In genomic region chr6:28349344-28349891, GRCh38 we compare ENCODE assay signal across 8 cellular contexts. TPM values are rescaled to one million over a fixed set of nuclear protein-coding genes. Genes with fewer than 3 reads are reported as not detected.
DNase-seq lines count a peak whose midpoint lies in the region; ATAC-seq, FAIRE-seq and TF ChIP-seq lines count a peak whose summit lies in the region.

No MANE protein-coding gene starts in this region.

- no peaks in the 10 kb centered on the region for H3K9me1 ChIP-seq in keratinocyte (ENCODE audit: control insufficient read depth, extremely low read depth, insufficient read depth, low read length)

- no peak for TF ChIP-seq CTCF in cardiac muscle cell (IDR thresholded peaks at IDR 0.05; ENCODE audit: low read depth, low read length)
- no peak for TF ChIP-seq CTCF in keratinocyte (optimal IDR thresholded peaks at IDR 0.05 in 1 of 3, IDR thresholded peaks at IDR 0.05 in 1 of 3, conservative IDR thresholded peaks at IDR 0.05 in 1 of 3; ENCODE audit: extremely low read depth in 1 of 3, insufficient read depth in 2 of 3, low read length in 3 of 3)
- TF ChIP-seq CTCF in tibial artery (IDR thresholded peaks at IDR 0.05): no peak
- no peak for TF ChIP-seq CTCF in GM10248 (IDR thresholded peaks at IDR 0.05; ENCODE audit: control extremely low read depth, extremely low read depth, low read depth, missing control alignments)

- H3K9me3 ChIP-seq in cardiac muscle cell (ENCODE audit: low read depth): no peaks in the 10 kb centered on the region
- no peaks in the 10 kb centered on the region for H3K9me3 ChIP-seq in keratinocyte (ENCODE audit: control insufficient read depth, low read depth, low read length)
- H3K9me3 ChIP-seq in tibial artery: no peaks in the 10 kb centered on the region

- peak overlapping the region; percentile 95 for H3K27ac Mint-ChIP-seq in activated CD8-positive, alpha-beta T cell treated with anti-CD3 and anti-CD28 coated beads, Interleukin-2, amount 10 ng/mL, durations not matched to agents 7 days and 5 days

- H3K79me2 ChIP-seq in keratinocyte (ENCODE audit: control insufficient read depth, insufficient read depth, low read length): peaks cover 34% of the 10 kb centered on the region

- POLR2A ChIA-PET in activated CD8-positive, alpha-beta T cell treated with anti-CD3 and anti-CD28 coated beads, Interleukin-2, amount 10 ng/mL, durations not matched to agents 7 days and 5 days (lab: Charles Lee): interaction anchor here (0.6 to 1.2 kb wide), 5 partner anchors 13 to 476 kb away, joined by 3 to 4 read pairs (median 3); partner anchors contain the start of genes ZSCAN26 and ZSCAN31
- POLR2A ChIA-PET in GM10248 (lab: Yijun Ruan, JAX): interaction anchor here (0.5 kb wide), 1 partner anchor 304 kb away, joined by 3 read pairs; no protein-coding TSS in a partner anchor

- FAIRE-seq in keratinocyte (lab: Jason Lieb, UNC): no peak

- peak overlapping the region; percentile 81 for H3K9ac ChIP-seq in keratinocyte (ENCODE audit: control insufficient read depth, extremely low read depth, insufficient read depth, low read length)

- dilution Hi-C loops in keratinocyte (cut with MboI; ENCODE audit: extremely low pct_ligation_motif_present, low sequenced_read_pairs): no loop called here

- DNase-seq in cardiac muscle cell (ENCODE audit: low read depth in 1 of 2, low spot score in 1 of 2) (no peak), left ventricle myocardium superior (no peak), keratinocyte (ENCODE audit: low read depth, low spot score) (no peak), tibial artery (no peak), RPMI8226 (no peak), DMS 273 treated with DMSO at 0.1 percent for 48 hours (lab: John Stamatoyannopoulos, UW) (no peak), GM10248 (ENCODE audit: extremely low spot score) (no peak)
- no peak for DNase-seq in activated CD8-positive, alpha-beta T cell treated with anti-CD3 and anti-CD28 coated beads, Interleukin-2, amount 10 ng/mL, durations not matched to agents 7 days and 5 days

- peaks cover 9% of the 10 kb centered on the region for H3K27me3 ChIP-seq in cardiac muscle cell
- H3K27me3 ChIP-seq in keratinocyte (ENCODE audit: control insufficient read depth, extremely low read depth, insufficient read depth, low read length): no peaks in the 10 kb centered on the region
- no peaks in the 10 kb centered on the region for H3K27me3 ChIP-seq in tibial artery

- CTCF ChIA-PET in activated CD8-positive, alpha-beta T cell treated with anti-CD3 and anti-CD28 coated beads, Interleukin-2, amount 10 ng/mL, durations not matched to agents 7 days and 5 days (lab: Charles Lee): interaction anchor here (1.0 to 1.5 kb wide), 2 partner anchors 82 to 193 kb away, joined by 3 to 6 read pairs; partner anchors contain the start of gene ZSCAN26
- CTCF ChIA-PET in GM10248 (lab: Yijun Ruan, JAX): interaction anchor here (0.9 to 1.1 kb wide), 3 partner anchors 9 to 661 kb away, joined by 3 read pairs; no protein-coding TSS in a partner anchor

- no peak for ATAC-seq in left ventricle myocardium superior
- no peak for ATAC-seq in activated CD8-positive, alpha-beta T cell treated with anti-CD3 and anti-CD28 coated beads, Interleukin-2, amount 10 ng/mL, durations not matched to agents 7 days and 5 days

- H3K4me1 ChIP-seq in cardiac muscle cell (ENCODE audit: low read depth): peaks cover 14% of the 10 kb centered on the region
- H3K4me1 ChIP-seq in keratinocyte (ENCODE audit: control insufficient read depth, extremely low read depth, insufficient read depth, low read length): peaks cover 18% of the 10 kb centered on the region
- H3K4me1 ChIP-seq in tibial artery: peaks cover 0 to 13% (median 11%) of the 10 kb centered on the region in 4 donors

- intact Hi-C loops in left ventricle myocardium superior (cut with micrococcal nuclease): no loop called here
- intact Hi-C loops in tibial artery (cut with DNase I; ENCODE audit: low total_unique reads): no loop called here

- H3K4me3 ChIP-seq in cardiac muscle cell: peak overlapping the region; percentile 68
- peak overlapping the region; percentile 75 to 95 (median 90) for H3K4me3 ChIP-seq in keratinocyte (ENCODE audit: control insufficient read depth in 2 of 3, extremely low read depth in 1 of 3, insufficient read depth in 2 of 3, low read depth in 1 of 3, low read length in 3 of 3)
- H3K4me3 ChIP-seq in tibial artery: peak overlapping the region; percentile 66

- peaks cover 23% of the 10 kb centered on the region for H3K27me3 Mint-ChIP-seq in activated CD8-positive, alpha-beta T cell treated with anti-CD3 and anti-CD28 coated beads, Interleukin-2, amount 10 ng/mL, durations not matched to agents 7 days and 5 days (ENCODE audit: low read depth)

- peak overlapping the region; percentile 81 for H2AFZ ChIP-seq in keratinocyte (ENCODE audit: control insufficient read depth, low read length)

- peaks cover 17% of the 10 kb centered on the region for H3K36me3 Mint-ChIP-seq in activated CD8-positive, alpha-beta T cell treated with anti-CD3 and anti-CD28 coated beads, Interleukin-2, amount 10 ng/mL, durations not matched to agents 7 days and 5 days (ENCODE audit: low read depth)

- H3K36me3 ChIP-seq in cardiac muscle cell (no peaks in the 10 kb centered on the region), keratinocyte (ENCODE audit: control insufficient read depth in 2 of 2, extremely low read depth in 1 of 2, insufficient read depth in 2 of 2, low read length in 2 of 2) (no peaks in the 10 kb centered on the region), tibial artery (no peaks in the 10 kb centered on the region)

- H4K20me1 ChIP-seq in keratinocyte (ENCODE audit: control insufficient read depth, extremely low read depth, insufficient read depth, low read length): no peaks in the 10 kb centered on the region

- peaks cover 6% of the 10 kb centered on the region for H3K9me3 Mint-ChIP-seq in activated CD8-positive, alpha-beta T cell treated with anti-CD3 and anti-CD28 coated beads, Interleukin-2, amount 10 ng/mL, durations not matched to agents 7 days and 5 days (ENCODE audit: insufficient read depth)

- H3K4me1 Mint-ChIP-seq in activated CD8-positive, alpha-beta T cell treated with anti-CD3 and anti-CD28 coated beads, Interleukin-2, amount 10 ng/mL, durations not matched to agents 7 days and 5 days (ENCODE audit: low read depth): peaks cover 27% of the 10 kb centered on the region

- H3K4me2 ChIP-seq in keratinocyte (ENCODE audit: control insufficient read depth, extremely low read depth, insufficient read depth, low read depth, low read length): peak overlapping the region; percentile 91

- H3K27ac ChIP-seq in cardiac muscle cell (peak overlapping the region; percentile 85), keratinocyte (ENCODE audit: control insufficient read depth, insufficient read depth, low read length) (peak overlapping the region; percentile 75), tibial artery (peak overlapping the region; percentile 70)

- peak overlapping the region; percentile 94 for H3K4me3 Mint-ChIP-seq in activated CD8-positive, alpha-beta T cell treated with anti-CD3 and anti-CD28 coated beads, Interleukin-2, amount 10 ng/mL, durations not matched to agents 7 days and 5 days

RNA-seq across cellular contexts. Expression of gene ZKSCAN3, which starts 0.3 kb away (rescaled TPM):
- total RNA-seq in cardiac muscle cell (11.2 and 13.3 TPM in 2 replicates), left ventricle myocardium superior (4.7 TPM)
- polyA plus RNA-seq in cardiac muscle cell (7.2 and 7.8 TPM in 2 replicates), keratinocyte (2.2 to 3.1 TPM (median 2.9 TPM) in 3 replicates)
- 1 to 10 TPM; 4.6 to 5.0 TPM for total RNA-seq in activated CD8-positive, alpha-beta T cell treated with anti-CD3 and anti-CD28 coated beads, Interleukin-2, amount 10 ng/mL, durations not matched to agents 7 days and 5 days
- polyA plus RNA-seq in keratinocyte (2011; ENCODE audit: low read depth): 0.52 TPM
- polyA plus RNA-seq in keratinocyte (2011; cell fraction: cytosol; rRNA removed): 1.3 and 2.1 TPM in 2 replicates
- 4.3 and 5.1 TPM in 2 replicates for polyA plus RNA-seq in keratinocyte (2011; cell fraction: nucleus; rRNA removed)
- polyA plus RNA-seq in keratinocyte (2012; ENCODE audit: low replicate concordance): 0.99 and 1.6 TPM in 2 replicates
- polyA minus RNA-seq in keratinocyte: 0.56 to 2.8 TPM (median 1.9 TPM) in 3 replicates
- polyA minus RNA-seq in keratinocyte (2011; cell fraction: cytosol; rRNA and poly(A)+ RNA removed): 2.7 TPM
- polyA minus RNA-seq in keratinocyte (2011; cell fraction: nucleus; rRNA and poly(A)+ RNA removed): 2.2 and 4.0 TPM in 2 replicates

RNA-seq across cellular contexts. Expression of gene ZSCAN31, which starts 13.5 kb away (rescaled TPM):
- 5.0 and 8.1 TPM in 2 replicates for total RNA-seq in cardiac muscle cell
- 3.8 and 6.8 TPM in 2 replicates for polyA plus RNA-seq in cardiac muscle cell
- 8.6 TPM for total RNA-seq in left ventricle myocardium superior
- under 1 TPM; 0.68 to 0.78 TPM for total RNA-seq in activated CD8-positive, alpha-beta T cell treated with anti-CD3 and anti-CD28 coated beads, Interleukin-2, amount 10 ng/mL, durations not matched to agents 7 days and 5 days
- 14.4 to 21.7 TPM (median 15.8 TPM) in 3 replicates for polyA plus RNA-seq in keratinocyte
- polyA plus RNA-seq in keratinocyte (2011; ENCODE audit: low read depth): 44.7 TPM
- 15.3 and 24.3 TPM in 2 replicates for polyA plus RNA-seq in keratinocyte (2011; cell fraction: cytosol; rRNA removed)
- polyA plus RNA-seq in keratinocyte (2011; cell fraction: nucleus; rRNA removed): 45.9 and 54.9 TPM in 2 replicates
- 12.4 and 13.1 TPM in 2 replicates for polyA plus RNA-seq in keratinocyte (2012; ENCODE audit: low replicate concordance)
- 9.9 to 29.3 TPM (median 28.8 TPM) in 3 replicates for polyA minus RNA-seq in keratinocyte
- 11.3 TPM for polyA minus RNA-seq in keratinocyte (2011; cell fraction: cytosol; rRNA and poly(A)+ RNA removed)
- polyA minus RNA-seq in keratinocyte (2011; cell fraction: nucleus; rRNA and poly(A)+ RNA removed): 13.7 and 24.4 TPM in 2 replicates

RNA-seq across cellular contexts. Expression of gene ZSCAN12, which starts 50.1 kb away (rescaled TPM):
- total RNA-seq in cardiac muscle cell (7.6 and 12.0 TPM in 2 replicates), left ventricle myocardium superior (1.9 TPM)
- polyA plus RNA-seq in cardiac muscle cell (7.0 and 7.3 TPM in 2 replicates), keratinocyte (2.5 to 4.0 TPM (median 2.7 TPM) in 3 replicates)
- 10 to 100 TPM; 10.8 to 11.4 TPM for total RNA-seq in activated CD8-positive, alpha-beta T cell treated with anti-CD3 and anti-CD28 coated beads, Interleukin-2, amount 10 ng/mL, durations not matched to agents 7 days and 5 days
- 1.4 TPM for polyA plus RNA-seq in keratinocyte (2011; ENCODE audit: low read depth)
- 0.99 and 2.0 TPM in 2 replicates for polyA plus RNA-seq in keratinocyte (2011; cell fraction: cytosol; rRNA removed)
- polyA plus RNA-seq in keratinocyte (2011; cell fraction: nucleus; rRNA removed): 3.5 and 4.0 TPM in 2 replicates
- 1.6 and 1.7 TPM in 2 replicates for polyA plus RNA-seq in keratinocyte (2012; ENCODE audit: low replicate concordance)
- polyA minus RNA-seq in keratinocyte: 1.8 to 3.8 TPM (median 2.1 TPM) in 3 replicates
- polyA minus RNA-seq in keratinocyte (2011; cell fraction: cytosol; rRNA and poly(A)+ RNA removed): 2.5 TPM
- 2.3 and 4.6 TPM in 2 replicates for polyA minus RNA-seq in keratinocyte (2011; cell fraction: nucleus; rRNA and poly(A)+ RNA removed)
